Comparison of ENCODE assay signal across 39 cellular contexts in the genomic region with DNA sequence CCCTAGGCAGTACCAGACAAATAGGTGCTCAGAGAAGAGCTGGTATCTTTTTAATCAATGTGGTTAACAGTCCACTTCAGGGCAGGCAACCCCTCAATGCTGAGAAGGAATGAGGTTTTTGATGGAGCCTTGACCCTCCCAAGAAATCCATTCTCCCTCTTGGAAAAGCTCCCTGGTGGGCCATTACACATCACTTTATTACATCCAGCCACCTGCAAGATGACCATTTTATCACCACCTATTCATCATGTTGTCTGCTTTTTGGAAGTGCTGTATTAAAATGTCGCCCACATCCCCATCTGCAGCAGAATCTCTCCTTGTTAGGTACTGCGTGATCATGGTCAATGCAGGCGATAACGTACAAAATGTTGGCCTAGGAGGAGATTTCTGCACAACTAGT.
"Had no signal": no experiment of that assay in that cellular context is flagged by ENCODE, and none has a peak within 500 bp of the region (broad histone marks: within the 10 kb centered on the region; RNA-seq: fewer than 3 reads in every experiment).

No MANE protein-coding gene starts in this region.

- H3K27me3 ChIP-seq: adrenal gland, ascending aorta, body of pancreas, brain microvascular endothelial cell, breast epithelium, cardiac muscle cell had no signal

- H3K27me3 Mint-ChIP-seq: activated naive CD4-positive, alpha-beta T cell treated with anti-CD3 and anti-CD28 coated beads, Interleukin-2, amount 10 ng/mL, durations not matched to agents 7 days and 5 days; activated naive CD4-positive, alpha-beta T cell treated with anti-CD3 and anti-CD28 coated beads, Interleukin-2, amount 50 U/mL, for 24 hours; activated naive CD8-positive, alpha-beta T cell; activated naive CD8-positive, alpha-beta T cell treated with anti-CD3 and anti-CD28 coated beads for 36 hours; activated naive CD8-positive, alpha-beta T cell treated with anti-CD3 and anti-CD28 coated beads, Interleukin-2, amount 10 ng/mL, durations not matched to agents 7 days and 5 days; activated naive CD8-positive, alpha-beta T cell treated with anti-CD3 and anti-CD28 coated beads, Interleukin-2, amount 50 U/mL, for 24 hours; activated T-cell treated with anti-CD3 and anti-CD28 coated beads, Interleukin-2, amount 50 U/mL, for 24 hours; activated T-helper 17 cell treated with anti-CD3 and anti-CD28 coated beads, Interleukin-2, amount 50 U/mL, for 72 hours; central memory CD8-positive, alpha-beta T cell had no signal

- H3K9me3 ChIP-seq: adrenal gland, ascending aorta, body of pancreas, breast epithelium had no signal

- H3K4me3 ChIP-seq: adrenal gland, ascending aorta, body of pancreas, breast epithelium, cardiac muscle cell had no signal

- H3K4me1 ChIP-seq: adrenal gland, ascending aorta, body of pancreas, breast epithelium had no signal

- H3K36me3 ChIP-seq: adrenal gland, ascending aorta, brain microvascular endothelial cell, breast epithelium, cardiac muscle cell had no signal

- H3K27ac ChIP-seq: adrenal gland, ascending aorta, body of pancreas, brain microvascular endothelial cell, breast epithelium, cardiac muscle cell had no signal

- H3K4me3 Mint-ChIP-seq: activated naive CD4-positive, alpha-beta T cell treated with anti-CD3 and anti-CD28 coated beads for 36 hours; activated naive CD4-positive, alpha-beta T cell treated with anti-CD3 and anti-CD28 coated beads, Interleukin-2, amount 10 ng/mL, durations not matched to agents 7 days and 5 days; activated naive CD4-positive, alpha-beta T cell treated with anti-CD3 and anti-CD28 coated beads, Interleukin-2, amount 50 U/mL, for 24 hours; activated naive CD8-positive, alpha-beta T cell; activated naive CD8-positive, alpha-beta T cell treated with anti-CD3 and anti-CD28 coated beads for 36 hours; activated naive CD8-positive, alpha-beta T cell treated with anti-CD3 and anti-CD28 coated beads, Interleukin-2, amount 10 ng/mL, durations not matched to agents 7 days and 5 days; activated naive CD8-positive, alpha-beta T cell treated with anti-CD3 and anti-CD28 coated beads, Interleukin-2, amount 50 U/mL, for 24 hours; activated T-cell treated with anti-CD3 and anti-CD28 coated beads, Interleukin-2, amount 50 U/mL, for 24 hours; activated T-cell treated with anti-CD3 and anti-CD28 coated beads, Interleukin-2, amount 50 U/mL, for 4 hours; activated T-cell treated with anti-CD3 and anti-CD28 coated beads, Interleukin-2, amount 50 U/mL, for 72 hours; activated T-helper 1 cell treated with anti-CD3 and anti-CD28 coated beads, Interleukin-12 subunit alpha, Interleukin-12 subunit beta, Interleukin-2, Interleukin-4 antibody, amounts not matched to agents 30 ng/mL and 10 ng/mL and 1 ng/mL, durations not matched to agents 14 hours and 24 hours and 36 hours; activated T-helper 17 cell treated with anti-CD3 and anti-CD28 coated beads, Interleukin-2, amount 50 U/mL, for 72 hours; brain; central memory CD8-positive, alpha-beta T cell had no signal

- H3K9me3 Mint-ChIP-seq: activated naive CD4-positive, alpha-beta T cell treated with anti-CD3 and anti-CD28 coated beads, Interleukin-2, amount 50 U/mL, for 24 hours; activated naive CD8-positive, alpha-beta T cell treated with anti-CD3 and anti-CD28 coated beads for 36 hours; activated T-cell treated with anti-CD3 and anti-CD28 coated beads, Interleukin-2, amount 50 U/mL, for 4 hours; activated T-helper 17 cell treated with anti-CD3 and anti-CD28 coated beads, Interleukin-2, amount 50 U/mL, for 72 hours had no signal

- H3K27ac Mint-ChIP-seq: activated naive CD4-positive, alpha-beta T cell treated with anti-CD3 and anti-CD28 coated beads for 36 hours; activated naive CD4-positive, alpha-beta T cell treated with anti-CD3 and anti-CD28 coated beads, Interleukin-2, amount 10 ng/mL, durations not matched to agents 7 days and 5 days; activated naive CD4-positive, alpha-beta T cell treated with anti-CD3 and anti-CD28 coated beads, Interleukin-2, amount 50 U/mL, for 24 hours; activated naive CD4-positive, alpha-beta T cell treated with anti-CD3 and anti-CD28 coated beads, Interleukin-2, amount 50 U/mL, for 72 hours; activated naive CD8-positive, alpha-beta T cell; activated naive CD8-positive, alpha-beta T cell treated with anti-CD3 and anti-CD28 coated beads for 36 hours; activated naive CD8-positive, alpha-beta T cell treated with anti-CD3 and anti-CD28 coated beads, Interleukin-2, amount 10 ng/mL, durations not matched to agents 7 days and 5 days; activated naive CD8-positive, alpha-beta T cell treated with anti-CD3 and anti-CD28 coated beads, Interleukin-2, amount 50 U/mL, for 24 hours; activated T-cell treated with anti-CD3 and anti-CD28 coated beads, Interleukin-2, amount 50 U/mL, for 24 hours; activated T-cell treated with anti-CD3 and anti-CD28 coated beads, Interleukin-2, amount 50 U/mL, for 72 hours; activated T-helper 1 cell treated with anti-CD3 and anti-CD28 coated beads, Interleukin-12 subunit alpha, Interleukin-12 subunit beta, Interleukin-2, Interleukin-4 antibody, amounts not matched to agents 30 ng/mL and 10 ng/mL and 1 ng/mL, durations not matched to agents 14 hours and 24 hours and 36 hours; activated T-helper 17 cell treated with anti-CD3 and anti-CD28 coated beads, Interleukin-2, amount 50 U/mL, for 72 hours; activated T-helper 2 cell treated with anti-CD3 and anti-CD28 coated beads, Interferon-gamma antibody, Interleukin-2, Interleukin-4, amounts not matched to agents 10 μg/mL and 5 μg/mL and 100 μg/mL, durations not matched to agents 14 hours and 24 hours and 36 hours; brain had no signal

- FAIRE-seq: bronchial epithelial cell had no signal

- DNase-seq: activated effector memory CD4-positive, alpha-beta T cell treated with anti-CD3 and anti-CD28 coated beads, Interleukin-2, amount 50 U/mL, for 16 hours; activated effector memory CD4-positive, alpha-beta T cell treated with Interleukin-2 at 50 U/mL for 16 hours; activated gamma-delta T cell; activated gamma-delta T cell treated with Interleukin-2 at 50 U/mL for 16 hours; activated naive CD4-positive, alpha-beta T cell; activated naive CD4-positive, alpha-beta T cell treated with anti-CD3 and anti-CD28 coated beads for 36 hours; activated naive CD4-positive, alpha-beta T cell treated with anti-CD3 and anti-CD28 coated beads, Interleukin-2, amount 10 ng/mL, durations not matched to agents 7 days and 5 days; activated naive CD4-positive, alpha-beta T cell treated with anti-CD3 and anti-CD28 coated beads, Interleukin-2, amount 50 U/mL, for 16 hours; activated naive CD4-positive, alpha-beta T cell treated with Interleukin-2 at 50 U/mL for 16 hours; activated naive CD8-positive, alpha-beta T cell treated with anti-CD3 and anti-CD28 coated beads for 36 hours; activated naive CD8-positive, alpha-beta T cell treated with anti-CD3 and anti-CD28 coated beads, Interleukin-2, amount 10 ng/mL, durations not matched to agents 7 days and 5 days; activated naive CD8-positive, alpha-beta T cell treated with anti-CD3 and anti-CD28 coated beads, Interleukin-2, amount 50 U/mL, for 24 hours; activated T-cell treated with anti-CD3 and anti-CD28 coated beads, Interleukin-2, amount 50 U/mL, for 1 hour; activated T-cell treated with anti-CD3 and anti-CD28 coated beads, Interleukin-2, amount 50 U/mL, for 24 hours; activated T-cell treated with anti-CD3 and anti-CD28 coated beads, Interleukin-2, amount 50 U/mL, for 4 hours; activated T-cell treated with anti-CD3 and anti-CD28 coated beads, Interleukin-2, amount 50 U/mL, for 48 hours; activated T-cell treated with anti-CD3 and anti-CD28 coated beads, Interleukin-2, amount 50 U/mL, for 72 hours; adrenal gland; amniotic stem cell; amygdala; anterior cingulate cortex; aorta; body of pancreas; brain microvascular endothelial cell; caudate nucleus; central memory CD4-positive, alpha-beta T cell; cerebellar nuclear complex had no signal

- H3K36me3 Mint-ChIP-seq: activated naive CD4-positive, alpha-beta T cell treated with anti-CD3 and anti-CD28 coated beads, Interleukin-2, amount 10 ng/mL, durations not matched to agents 7 days and 5 days; activated naive CD4-positive, alpha-beta T cell treated with anti-CD3 and anti-CD28 coated beads, Interleukin-2, amount 50 U/mL, for 24 hours; activated naive CD8-positive, alpha-beta T cell; activated naive CD8-positive, alpha-beta T cell treated with anti-CD3 and anti-CD28 coated beads for 36 hours; activated naive CD8-positive, alpha-beta T cell treated with anti-CD3 and anti-CD28 coated beads, Interleukin-2, amount 10 ng/mL, durations not matched to agents 7 days and 5 days; brain had no signal

- H3K4me1 Mint-ChIP-seq: activated naive CD4-positive, alpha-beta T cell treated with anti-CD3 and anti-CD28 coated beads, Interleukin-2, amount 10 ng/mL, durations not matched to agents 7 days and 5 days; activated naive CD4-positive, alpha-beta T cell treated with anti-CD3 and anti-CD28 coated beads, Interleukin-2, amount 50 U/mL, for 24 hours; activated naive CD8-positive, alpha-beta T cell treated with anti-CD3 and anti-CD28 coated beads for 36 hours; activated naive CD8-positive, alpha-beta T cell treated with anti-CD3 and anti-CD28 coated beads, Interleukin-2, amount 10 ng/mL, durations not matched to agents 7 days and 5 days; activated naive CD8-positive, alpha-beta T cell treated with anti-CD3 and anti-CD28 coated beads, Interleukin-2, amount 50 U/mL, for 24 hours; activated T-helper 17 cell treated with anti-CD3 and anti-CD28 coated beads, Interleukin-2, amount 50 U/mL, for 72 hours; central memory CD8-positive, alpha-beta T cell had no signal
